ENCODE assay signal across 12 cellular contexts in genomic region chr6:27616313-27617045, GRCh38.
DNase-seq lines count a peak whose midpoint lies in the region; ATAC-seq, FAIRE-seq and TF ChIP-seq lines count a peak whose summit lies in the region.
"Had no signal": no experiment of that assay in that cellular context is flagged by ENCODE, and none has a peak within 500 bp of the region (broad histone marks: within the 10 kb centered on the region; RNA-seq: fewer than 3 reads in every experiment).

No MANE protein-coding gene starts in this region.

- H3K27me3 Mint-ChIP-seq in CD14-positive monocyte (ENCODE audit: low read depth in 3 of 3): peaks cover 54 to 74% (median 55%) of the 10 kb centered on the region in 3 donors

- H3K79me2 ChIP-seq in keratinocyte (ENCODE audit: control insufficient read depth, insufficient read depth, low read length): no peaks in the 10 kb centered on the region

- peak overlapping the region; percentile 66 for H3K9ac ChIP-seq in keratinocyte (ENCODE audit: control insufficient read depth, extremely low read depth, insufficient read depth, low read length)

- intact Hi-C loops in CD14-positive monocyte (cut with micrococcal nuclease): no loop called here

- no peak overlapping the region for H3K27ac Mint-ChIP-seq in CD14-positive monocyte

- DNase-seq in AG09309 (ENCODE audit: low read depth): no peak
- no peak for DNase-seq in astrocyte of the spinal cord (ENCODE audit: low read depth, low spot score)
- no peak for DNase-seq in keratinocyte (ENCODE audit: low read depth, low spot score)
- no peak for DNase-seq in CD14-positive monocyte (ENCODE audit: low spot score)
- DNase-seq in stimulated activated CD4-positive, alpha-beta T cell treated with anti-CD3 and anti-CD28 coated beads, Interleukin-2, amount 100 ng/mL, for 48 hours: no peak
- no peak for DNase-seq in superior temporal gyrus (ENCODE audit: extremely low spot score)
- DNase-seq: DMS153; NCI-H510A treated with DMSO at 0.1 percent for 48 hours; stimulated activated CD4-positive, alpha-beta T cell treated with anti-CD3 and anti-CD28 coated beads, Interleukin-12 subunit alpha, Interleukin-12 subunit beta, amount 100 ng/mL, for 4 hours; stimulated activated naive CD4-positive, alpha-beta T cell treated with Interleukin-2 at 50 U/mL for 16 hours had no signal

- no peak for TF ChIP-seq CTCF in AG09309 (IDR thresholded peaks at IDR 0.05; ENCODE audit: control insufficient read depth, insufficient read depth, low read depth, low read length, missing control alignments)
- TF ChIP-seq CTCF in HEK293 (tag by site-specific recombination; IDR thresholded peaks at IDR 0.05): no peak
- TF ChIP-seq CTCF in astrocyte of the spinal cord (IDR thresholded peaks at IDR 0.05; ENCODE audit: low read depth, low read length): no peak
- no peak for TF ChIP-seq CTCF in keratinocyte (optimal IDR thresholded peaks at IDR 0.05 in 1 of 3, IDR thresholded peaks at IDR 0.05 in 1 of 3, conservative IDR thresholded peaks at IDR 0.05 in 1 of 3; ENCODE audit: extremely low read depth in 1 of 3, insufficient read depth in 2 of 3, low read length in 3 of 3)
- no peak for TF ChIP-seq CTCF in CD14-positive monocyte (IDR thresholded peaks at IDR 0.05)

- H3K27ac ChIP-seq in HEK293 (ENCODE audit: extremely low read depth, low read depth, low read length) (peak overlapping the region; percentile 62; the same call in 1 of the 2 replicates), keratinocyte (ENCODE audit: control insufficient read depth, insufficient read depth, low read length) (no peak overlapping the region)

- H4K20me1 ChIP-seq in keratinocyte (ENCODE audit: control insufficient read depth, extremely low read depth, insufficient read depth, low read length): no peaks in the 10 kb centered on the region

- H3K36me3 Mint-ChIP-seq in CD14-positive monocyte: peaks cover 0 to 3% of the 10 kb centered on the region in 2 donors

- H3K4me1 Mint-ChIP-seq in CD14-positive monocyte: peaks cover 9% of the 10 kb centered on the region

- CTCF ChIA-PET in HEK293 (lab: Yijun Ruan, JAX): interaction anchor here (0.7 to 2.1 kb wide), 6 partner anchors 9 to 180 kb away, joined by 3 to 19 read pairs (median 3); no protein-coding TSS in a partner anchor

- in situ Hi-C loops in astrocyte of the spinal cord (cut with HindIII; ENCODE audit: low sequenced_read_pairs): no loop called here

- H3K9me3 Mint-ChIP-seq in CD14-positive monocyte: peaks cover 0 to 14% (median 8%) of the 10 kb centered on the region in 7 donors

- H3K4me3 Mint-ChIP-seq in CD14-positive monocyte: peak overlapping the region in 1 of 2 donors; percentile 88

- POLR2A ChIA-PET in HEK293 (lab: Yijun Ruan, JAX): interaction anchor here (0.7 to 2.2 kb wide), 4 partner anchors 11 to 178 kb away, joined by 4 to 19 read pairs (median 8); no protein-coding TSS in a partner anchor

- ATAC-seq in HG03460 (IDR thresholded peaks at IDR 0.05; ENCODE audit: unreplicated experiment): no peak

- no peak for FAIRE-seq in keratinocyte (lab: Jason Lieb, UNC)

- dilution Hi-C loops in keratinocyte (cut with MboI; ENCODE audit: extremely low pct_ligation_motif_present, low sequenced_read_pairs): no loop called here

- H3K4me1 ChIP-seq in HEK293 (ENCODE audit: control insufficient read depth, insufficient read depth, low read length) (no peaks in the 10 kb centered on the region), keratinocyte (ENCODE audit: control insufficient read depth, extremely low read depth, insufficient read depth, low read length) (peaks cover 3% of the 10 kb centered on the region)

- H3K9me1 ChIP-seq in keratinocyte (ENCODE audit: control insufficient read depth, extremely low read depth, insufficient read depth, low read length): no peaks in the 10 kb centered on the region

- H3K36me3 ChIP-seq in HEK293 (ENCODE audit: control insufficient read depth in 2 of 2, insufficient read depth in 1 of 2, low read length in 2 of 2) (no peaks in the 10 kb centered on the region), keratinocyte (ENCODE audit: control insufficient read depth in 2 of 2, extremely low read depth in 1 of 2, insufficient read depth in 2 of 2, low read length in 2 of 2) (no peaks in the 10 kb centered on the region)

- H2AFZ ChIP-seq in keratinocyte (ENCODE audit: control insufficient read depth, low read length): peak overlapping the region; percentile 99

- H3K9me3 ChIP-seq in HEK293 (ENCODE audit: control insufficient read depth, insufficient read depth, low read depth, low read length) (no peaks in the 10 kb centered on the region), keratinocyte (ENCODE audit: control insufficient read depth, low read depth, low read length) (no peaks in the 10 kb centered on the region)

- peak overlapping the region; percentile 97 for H3K4me2 ChIP-seq in keratinocyte (ENCODE audit: control insufficient read depth, extremely low read depth, insufficient read depth, low read depth, low read length)

- H3K4me3 ChIP-seq in AG09309 (ENCODE audit: control insufficient read depth, low read depth, low read length): peak overlapping the region; percentile 47
- peak overlapping the region; percentile 68 for H3K4me3 ChIP-seq in HEK293 (ENCODE audit: low read depth, low read length)
- peak overlapping the region; percentile 61 for H3K4me3 ChIP-seq in astrocyte of the spinal cord (ENCODE audit: low read depth, low read length)
- peak overlapping the region; percentile 44 to 98 (median 80) for H3K4me3 ChIP-seq in keratinocyte (ENCODE audit: control insufficient read depth in 2 of 3, extremely low read depth in 1 of 3, insufficient read depth in 2 of 3, low read depth in 1 of 3, low read length in 3 of 3)

- H3K27me3 ChIP-seq in keratinocyte (ENCODE audit: control insufficient read depth, extremely low read depth, insufficient read depth, low read length): no peaks in the 10 kb centered on the region

TF ChIP-seq in HEK293, 187 proteins besides CTCF, POLR2A, EP300 and RAD21:
- 0 out of 2 replicates have a peak, but pooled peaks have one; percentile 57 for TF ChIP-seq ZNF362 (tag by site-specific recombination; IDR thresholded peaks at IDR 0.05)
- peak; percentile 59 for TF ChIP-seq ZNF335 (tag by site-specific recombination; conservative IDR thresholded peaks at IDR 0.05)
- no peak for TF ChIP-seq PRDM4 (tag by site-specific recombination; IDR thresholded peaks at IDR 0.05)
TF ChIP-seq in HEK293: peak in this region for 2.
